Comparison of ENCODE assay signal across 1 cellular context in the genomic region with DNA sequence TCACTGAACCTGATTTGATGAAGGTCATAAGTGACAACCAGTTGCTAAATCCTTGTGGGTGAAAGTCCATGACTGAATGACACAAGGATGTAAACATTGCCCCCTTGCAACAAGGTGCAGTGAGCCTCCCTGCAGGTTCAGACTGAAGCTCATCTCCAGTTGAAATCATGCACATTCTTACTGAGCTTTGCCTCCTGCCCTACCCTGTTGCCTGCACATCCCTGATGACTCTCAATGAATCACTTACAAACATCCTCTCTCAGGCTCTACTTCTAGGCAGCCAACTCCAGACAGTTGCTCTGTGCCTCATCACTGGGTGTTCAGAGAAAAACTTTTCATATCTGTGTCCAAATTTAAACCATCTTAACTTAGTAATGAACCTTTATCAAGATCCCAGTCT.
A peak's percentile ranks its signal among the peaks of the same experiment; 100 is the strongest.
TF ChIP-seq lines count a peak whose summit lies in the region.

No MANE protein-coding gene starts in this region.

TF ChIP-seq in HepG2, 621 proteins besides CTCF, POLR2A, EP300 and RAD21 (continued from another document):
- TF ChIP-seq, protein P1, sequence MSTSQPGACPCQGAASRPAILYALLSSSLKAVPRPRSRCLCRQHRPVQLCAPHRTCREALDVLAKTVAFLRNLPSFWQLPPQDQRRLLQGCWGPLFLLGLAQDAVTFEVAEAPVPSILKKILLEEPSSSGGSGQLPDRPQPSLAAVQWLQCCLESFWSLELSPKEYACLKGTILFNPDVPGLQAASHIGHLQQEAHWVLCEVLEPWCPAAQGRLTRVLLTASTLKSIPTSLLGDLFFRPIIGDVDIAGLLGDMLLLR (CRISPR knock-in tag; IDR thresholded peaks at IDR 0.05), result no peak
- peak; percentile 39; the same call in 1 of the 2 replicates for TF ChIP-seq HNF4A (CRISPR knock-in tag; IDR thresholded peaks at IDR 0.05)
TF ChIP-seq in HepG2: peak in this region for 1.
